In the genomic region with DNA sequence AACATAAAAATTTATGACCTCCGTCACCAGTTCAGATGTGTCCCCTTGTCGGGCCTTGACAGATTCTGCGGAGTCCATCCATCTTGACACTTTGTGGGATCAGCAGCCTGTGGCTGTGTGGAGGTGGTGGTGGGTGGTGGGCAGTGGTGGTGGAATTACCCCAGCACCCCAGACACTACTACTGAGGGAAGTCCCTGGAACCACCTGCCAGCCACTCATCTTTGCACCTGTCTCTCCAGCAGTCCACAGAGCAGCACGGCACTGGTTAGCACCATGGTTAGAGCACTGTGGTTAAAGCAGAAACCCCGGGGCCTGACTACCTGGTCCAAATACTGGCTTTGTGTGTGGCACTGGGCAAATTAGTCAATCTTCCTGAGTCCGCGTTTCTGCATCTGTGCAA, we compare ENCODE assay signal across 33 cellular contexts.
DNase-seq lines count a peak whose midpoint lies in the region; ATAC-seq and TF ChIP-seq lines count a peak whose summit lies in the region.
"Had no signal": no experiment of that assay in that cellular context is flagged by ENCODE, and none has a peak within 500 bp of the region (broad histone marks: within the 10 kb centered on the region; RNA-seq: fewer than 3 reads in every experiment).

No MANE protein-coding gene starts in this region.

- no peaks in the 10 kb centered on the region for H3K9me3 ChIP-seq in upper lobe of right lung
- H3K9me3 ChIP-seq: BE2C, colonic mucosa, lower lobe of right lung, ovary had no signal

- H3K4me1 ChIP-seq in upper lobe of right lung, result no peaks in the 10 kb centered on the region
- H3K4me1 ChIP-seq: colonic mucosa, tibial nerve had no signal

- no peaks in the 10 kb centered on the region for H3K27me3 ChIP-seq in upper lobe of right lung
- H3K27me3 ChIP-seq: BE2C, colonic mucosa, ovary had no signal

- intact Hi-C loops in upper lobe of right lung (cut with DNase I), result no loop called here

- H3K36me3 ChIP-seq in upper lobe of right lung, result no peaks in the 10 kb centered on the region
- H3K36me3 ChIP-seq: BE2C, colonic mucosa, lower lobe of right lung, ovary, stomach, tibial nerve had no signal

- no peak for ATAC-seq in upper lobe of right lung
- ATAC-seq: activated naive CD4-positive, alpha-beta T cell treated with anti-CD3 and anti-CD28 coated beads, Interleukin-2, amount 50 U/mL, for 72 hours; effector memory CD8-positive, alpha-beta T cell; GM23338; lower lobe of right lung; naive thymus-derived CD8-positive, alpha-beta T cell had no signal

- peak overlapping the region; percentile 62 for H3K27ac ChIP-seq in caudate nucleus (ENCODE audit: low read depth, low read length)
- no peak overlapping the region for H3K27ac ChIP-seq in upper lobe of right lung
- H3K27ac ChIP-seq: colonic mucosa, HL-60, lower lobe of right lung, ovary, stomach, tibial nerve had no signal

- H3K27ac Mint-ChIP-seq in immature natural killer cell, result no peak overlapping the region
- H3K27ac Mint-ChIP-seq: activated CD4-positive, alpha-beta memory T cell treated with anti-CD3 and anti-CD28 coated beads, Interleukin-2, amount 10 ng/mL, durations not matched to agents 7 days and 5 days; activated naive CD4-positive, alpha-beta T cell treated with anti-CD3 and anti-CD28 coated beads, Interleukin-2, amount 50 U/mL, for 72 hours; effector memory CD8-positive, alpha-beta T cell; GM23338; HFFc6; naive thymus-derived CD8-positive, alpha-beta T cell had no signal

- H3K9me3 Mint-ChIP-seq in immature natural killer cell, result no peaks in the 10 kb centered on the region
- H3K9me3 Mint-ChIP-seq: activated CD4-positive, alpha-beta memory T cell treated with anti-CD3 and anti-CD28 coated beads, Interleukin-2, amount 10 ng/mL, durations not matched to agents 7 days and 5 days; activated naive CD4-positive, alpha-beta T cell treated with anti-CD3 and anti-CD28 coated beads, Interleukin-2, amount 50 U/mL, for 72 hours; effector memory CD8-positive, alpha-beta T cell; GM23338; HFFc6; naive thymus-derived CD8-positive, alpha-beta T cell had no signal

- DNase-seq in NCI-H748 (lab: John Stamatoyannopoulos, UW; ENCODE audit: unreplicated experiment), result peak; percentile 49
- DNase-seq in NCI-H748 treated with DMSO at 0.1 percent for 48 hours (lab: John Stamatoyannopoulos, UW), result no peak
- peak; percentile 21 for DNase-seq in NCI-H146 treated with DMSO at 0.1 percent for 48 hours (lab: John Stamatoyannopoulos, UW; ENCODE audit: unreplicated experiment)
- no peak for DNase-seq in caudate nucleus (lab: John Stamatoyannopoulos, UW)
- peak; percentile 16 for DNase-seq in upper lobe of right lung
- DNase-seq in NCI-H187 (lab: John Stamatoyannopoulos, UW), result no peak
- no peak for DNase-seq in immature natural killer cell
- no peak for DNase-seq in ureter (ENCODE audit: low spot score)
- DNase-seq: activated CD4-positive, alpha-beta memory T cell treated with anti-CD3 and anti-CD28 coated beads, Interleukin-2, amount 10 ng/mL, durations not matched to agents 7 days and 5 days; activated CD4-positive, CD25-positive, alpha-beta regulatory T cell treated with anti-CD3 and anti-CD28 coated beads, Interleukin-2, amount 50 U/mL, for 72 hours; activated CD8-positive, alpha-beta memory T cell treated with anti-CD3 and anti-CD28 coated beads, Interleukin-2, amount 50 U/mL, for 48 hours; BE2C; colonic mucosa; effector memory CD8-positive, alpha-beta T cell; foreskin fibroblast; head of caudate nucleus; HFFc6; kidney; lower lobe of right lung; naive thymus-derived CD8-positive, alpha-beta T cell; NCI-H2081 treated with DMSO at 0.1 percent for 48 hours; ovary; retina; RPMI8226; stimulated activated CD4-positive, alpha-beta T cell treated with anti-CD3 and anti-CD28 coated beads, Interleukin-1b, Interleukin-23, amount 100 ng/mL, for 48 hours; stimulated activated CD8-positive, alpha-beta memory T cell treated with anti-CD3 and anti-CD28 coated beads, Interleukin-4, amount 100 ng/mL, for 48 hours; stomach; T-helper 1 cell had no signal

- peaks cover 0 to 20% (median 5%) of the 10 kb centered on the region in 3 donors for H3K27me3 Mint-ChIP-seq in immature natural killer cell (ENCODE audit: low read depth in 3 of 3)

- H3K4me1 Mint-ChIP-seq in immature natural killer cell, result no peaks in the 10 kb centered on the region
- H3K4me1 Mint-ChIP-seq: activated CD4-positive, alpha-beta memory T cell treated with anti-CD3 and anti-CD28 coated beads, Interleukin-2, amount 10 ng/mL, durations not matched to agents 7 days and 5 days; naive thymus-derived CD8-positive, alpha-beta T cell had no signal

- H3K4me3 Mint-ChIP-seq in immature natural killer cell, result no peak overlapping the region
- H3K4me3 Mint-ChIP-seq: activated CD4-positive, alpha-beta memory T cell treated with anti-CD3 and anti-CD28 coated beads, Interleukin-2, amount 10 ng/mL, durations not matched to agents 7 days and 5 days; effector memory CD8-positive, alpha-beta T cell; GM23338; HFFc6; naive thymus-derived CD8-positive, alpha-beta T cell had no signal

- no peaks in the 10 kb centered on the region for H3K36me3 Mint-ChIP-seq in immature natural killer cell
- H3K36me3 Mint-ChIP-seq: activated naive CD4-positive, alpha-beta T cell treated with anti-CD3 and anti-CD28 coated beads, Interleukin-2, amount 50 U/mL, for 72 hours; naive thymus-derived CD8-positive, alpha-beta T cell had no signal

- H3K4me3 ChIP-seq in upper lobe of right lung, result no peak overlapping the region
- H3K4me3 ChIP-seq: colonic mucosa, GM23338, lower lobe of right lung, ovary, smooth muscle cell, stomach, tibial nerve had no signal

- TF ChIP-seq CTCF in upper lobe of right lung (IDR thresholded peaks at IDR 0.05), result no peak

Comparison
In these comparisons a context has a peak if more than half of its experiments do, and no peak if none do; other contexts are left out.
1. DNase-seq: peak in NCI-H748 (single experiment), NCI-H146 treated with DMSO at 0.1 percent for 48 hours (single experiment) and upper lobe of right lung (single experiment); none in NCI-H748 treated with DMSO at 0.1 percent for 48 hours (single experiment), caudate nucleus (0 of 61), NCI-H187 (0 of 2), immature natural killer cell (0 of 3) and ureter (single experiment).